In genomic region chr15:68783226-68784054, GRCh38 we compare ENCODE assay signal across 8 cellular contexts. TPM values are rescaled to one million over a fixed set of nuclear protein-coding genes. Genes with fewer than 3 reads are reported as not detected.
DNase-seq lines count a peak whose midpoint lies in the region; ATAC-seq and TF ChIP-seq lines count a peak whose summit lies in the region.

No MANE protein-coding gene starts in this region.

- peak overlapping the region; percentile 66 to 92 for H3K27ac Mint-ChIP-seq in stimulated activated naive CD8-positive, alpha-beta T cell treated with anti-CD3 and anti-CD28 coated beads, Interleukin-15, amount 100 ng/mL, for 72 hours

- intact Hi-C loops in lower lobe of right lung (cut with DNase I) = no loop called here

- DNase-seq in activated gamma-delta T cell treated with Interleukin-2 at 50 U/mL for 16 hours (peak; percentile 67), activated gamma-delta T cell (lab: John Stamatoyannopoulos, UW) (no peak), cardiac fibroblast (ENCODE audit: low read depth in 2 of 2) (peak in 1 of 2 donors; percentile 22), lower lobe of right lung (peak; percentile 75)
- peak; percentile 32 to 46 (median 40) for DNase-seq in activated CD4-positive, CD25-positive, alpha-beta regulatory T cell (lab: John Stamatoyannopoulos, UW)
- peak; percentile 56 to 60 for DNase-seq in stimulated activated naive CD8-positive, alpha-beta T cell treated with anti-CD3 and anti-CD28 coated beads, Interleukin-15, amount 100 ng/mL, for 72 hours

- peak overlapping the region in 1 of 2 donors; percentile 61 for H3K4me3 Mint-ChIP-seq in stimulated activated naive CD8-positive, alpha-beta T cell treated with anti-CD3 and anti-CD28 coated beads, Interleukin-15, amount 100 ng/mL, for 72 hours

- ATAC-seq in lower lobe of right lung (peak; percentile 60 to 74), HG03095 (IDR thresholded peaks at IDR 0.05; ENCODE audit: unreplicated experiment) (no peak), GM18519 (IDR thresholded peaks at IDR 0.05; ENCODE audit: low FRiP score, unreplicated experiment) (no peak)
- peak; percentile 92 for ATAC-seq in stimulated activated naive CD8-positive, alpha-beta T cell treated with anti-CD3 and anti-CD28 coated beads, Interleukin-15, amount 100 ng/mL, for 72 hours

- no peak overlapping the region for H3K27ac ChIP-seq in lower lobe of right lung

- H3K27me3 Mint-ChIP-seq in stimulated activated naive CD8-positive, alpha-beta T cell treated with anti-CD3 and anti-CD28 coated beads, Interleukin-15, amount 100 ng/mL, for 72 hours = no peaks in the 10 kb centered on the region

- peaks cover 56% of the 10 kb centered on the region for H3K4me1 Mint-ChIP-seq in stimulated activated naive CD8-positive, alpha-beta T cell treated with anti-CD3 and anti-CD28 coated beads, Interleukin-15, amount 100 ng/mL, for 72 hours

- peak; percentile 63 for TF ChIP-seq CTCF in cardiac fibroblast (IDR thresholded peaks at IDR 0.05; ENCODE audit: low read depth, low read length)
- peak; percentile 73 for TF ChIP-seq CTCF in lower lobe of right lung (IDR thresholded peaks at IDR 0.05)

- peaks cover 50% of the 10 kb centered on the region for H3K4me1 ChIP-seq in lower lobe of right lung

- H3K9me3 ChIP-seq in lower lobe of right lung = no peaks in the 10 kb centered on the region

- no peaks in the 10 kb centered on the region for H3K27me3 ChIP-seq in lower lobe of right lung (ENCODE audit: low read depth)

- H3K36me3 ChIP-seq in lower lobe of right lung = peaks cover 90% of the 10 kb centered on the region

- H3K9me3 Mint-ChIP-seq in stimulated activated naive CD8-positive, alpha-beta T cell treated with anti-CD3 and anti-CD28 coated beads, Interleukin-15, amount 100 ng/mL, for 72 hours = no peaks in the 10 kb centered on the region

- H3K4me3 ChIP-seq in cardiac fibroblast (replicated peaks in 1 of 2; ENCODE audit: low read depth in 2 of 2, low read length in 2 of 2) (no peak overlapping the region), lower lobe of right lung (no peak overlapping the region)

RNA-seq across cellular contexts. Expression of gene ANP32A, which starts 37.3 kb away (rescaled TPM):
- 129 TPM for total RNA-seq in lower lobe of right lung

Comparison
In these comparisons a context has a peak if more than half of its experiments do, and no peak if none do; other contexts are left out.
1. ATAC-seq: peak in lower lobe of right lung (2 of 2) and stimulated activated naive CD8-positive, alpha-beta T cell treated with anti-CD3 and anti-CD28 coated beads, Interleukin-15, amount 100 ng/mL, for 72 hours (single experiment); none in HG03095 (single experiment) and GM18519 (single experiment).